Comparison of ENCODE assay signal across 8 cellular contexts in genomic region chr4:94304365-94304971, GRCh38. TPM values are rescaled to one million over a fixed set of nuclear protein-coding genes. Genes with fewer than 3 reads are reported as not detected.
DNase-seq lines count a peak whose midpoint lies in the region; ATAC-seq and TF ChIP-seq lines count a peak whose summit lies in the region.

No MANE protein-coding gene starts in this region.

- peak; percentile 29 for DNase-seq in activated naive CD4-positive, alpha-beta T cell treated with anti-CD3 and anti-CD28 coated beads, Interleukin-2, amount 10 ng/mL, durations not matched to agents 7 days and 5 days
- DNase-seq in activated naive CD4-positive, alpha-beta T cell (lab: John Stamatoyannopoulos, UW) = no peak
- DNase-seq in SK-MEL-5 (ENCODE audit: low read depth, low spot score) (peak; percentile 49), fibroblast of villous mesenchyme (ENCODE audit: low read depth) (peak; percentile 53), gastrocnemius medialis (no peak), omental fat pad (ENCODE audit: low spot score) (no peak), GF-D8 (lab: John Stamatoyannopoulos, UW) (no peak)

- H3K27me3 Mint-ChIP-seq in activated naive CD4-positive, alpha-beta T cell treated with anti-CD3 and anti-CD28 coated beads, Interleukin-2, amount 10 ng/mL, durations not matched to agents 7 days and 5 days = no peaks in the 10 kb centered on the region

- no peak overlapping the region for H3K4me3 ChIP-seq in fibroblast of villous mesenchyme (ENCODE audit: low read depth, low read length)
- H3K4me3 ChIP-seq in gastrocnemius medialis = no peak overlapping the region

- intact Hi-C loops in gastrocnemius medialis (cut with DNase I; ENCODE audit: low total_unique reads) = loop anchor here (10.0 kb wide), 1 partner anchor 290 kb away; no protein-coding TSS in a partner anchor

- no peak for TF ChIP-seq POLR2A in gastrocnemius medialis (IDR thresholded peaks at IDR 0.05)

- TF ChIP-seq CTCF in fibroblast of villous mesenchyme (IDR thresholded peaks at IDR 0.05; ENCODE audit: insufficient read depth, low read depth, low read length) = peak; percentile 64
- peak in 3 of 5 experiments; percentile 33 to 59 (median 51) for TF ChIP-seq CTCF in gastrocnemius medialis (IDR thresholded peaks at IDR 0.05 in 4 of 5, conservative IDR thresholded peaks at IDR 0.05 in 1 of 5)
- TF ChIP-seq CTCF in omental fat pad (IDR thresholded peaks at IDR 0.05) = no peak

- H3K27me3 ChIP-seq in gastrocnemius medialis = no peaks in the 10 kb centered on the region

- no peaks in the 10 kb centered on the region for H3K9me3 Mint-ChIP-seq in activated naive CD4-positive, alpha-beta T cell treated with anti-CD3 and anti-CD28 coated beads, Interleukin-2, amount 10 ng/mL, durations not matched to agents 7 days and 5 days

- CTCF ChIA-PET in activated naive CD4-positive, alpha-beta T cell treated with anti-CD3 and anti-CD28 coated beads, Interleukin-2, amount 10 ng/mL, durations not matched to agents 7 days and 5 days (lab: Charles Lee) = interaction anchor here (1.2 to 2.1 kb wide), 5 partner anchors 17 to 103 kb away, joined by 3 to 11 read pairs (median 5); no protein-coding TSS in a partner anchor

- H3K4me3 Mint-ChIP-seq in activated naive CD4-positive, alpha-beta T cell treated with anti-CD3 and anti-CD28 coated beads, Interleukin-2, amount 10 ng/mL, durations not matched to agents 7 days and 5 days = no peak overlapping the region

- H3K27ac ChIP-seq in gastrocnemius medialis = no peak overlapping the region

- in situ Hi-C loops in SK-MEL-5 (cut with HindIII; ENCODE audit: low pct_unique_long_range_greater_than_20kb, low sequenced_read_pairs) = no loop called here
- in situ Hi-C loops in gastrocnemius medialis (cut with MboI; ENCODE audit: low sequenced_read_pairs in 4 of 4) = no loop called here

- peak; percentile 77 for ATAC-seq in HG02642 (IDR thresholded peaks at IDR 0.05; ENCODE audit: poor library complexity, unreplicated experiment)
- ATAC-seq in gastrocnemius medialis = no peak
- ATAC-seq in omental fat pad (ENCODE audit: low FRiP score) = no peak

- H3K36me3 Mint-ChIP-seq in activated naive CD4-positive, alpha-beta T cell treated with anti-CD3 and anti-CD28 coated beads, Interleukin-2, amount 10 ng/mL, durations not matched to agents 7 days and 5 days = no peaks in the 10 kb centered on the region

- no peaks in the 10 kb centered on the region for H3K4me1 Mint-ChIP-seq in activated naive CD4-positive, alpha-beta T cell treated with anti-CD3 and anti-CD28 coated beads, Interleukin-2, amount 10 ng/mL, durations not matched to agents 7 days and 5 days

- H3K4me1 ChIP-seq in gastrocnemius medialis = no peaks in the 10 kb centered on the region

- no peak overlapping the region for H3K27ac Mint-ChIP-seq in activated naive CD4-positive, alpha-beta T cell treated with anti-CD3 and anti-CD28 coated beads, Interleukin-2, amount 10 ng/mL, durations not matched to agents 7 days and 5 days

- no peaks in the 10 kb centered on the region for H3K36me3 ChIP-seq in gastrocnemius medialis

- H3K9me3 ChIP-seq in gastrocnemius medialis = no peaks in the 10 kb centered on the region

RNA-seq across cellular contexts. Expression of gene HPGDS, which starts 38.2 kb away (rescaled TPM):
- total RNA-seq in SK-MEL-5 (2014; rRNA removed; shearing (Covaris generic)) = not detected in 2 replicates
- 0.05 TPM in 1 of 2 replicates, not detected in the other for polyA plus RNA-seq in SK-MEL-5 (2015; cell fraction: cytosol; rRNA removed)
- polyA plus RNA-seq in SK-MEL-5 (2015; cell fraction: nucleus; rRNA removed) = not detected in 2 replicates
- total RNA-seq in fibroblast of villous mesenchyme = not detected in 2 replicates
- total RNA-seq in gastrocnemius medialis = under 1 TPM in 1 of 4 donors, not detected in 3; 0.53 TPM
- total RNA-seq in omental fat pad = 1 to 10 TPM; 2.8 to 3.9 (median 3.2) TPM

Comparison
In these comparisons a context has a peak if more than half of its experiments do, and no peak if none do; other contexts are left out.
1. DNase-seq: peak in activated naive CD4-positive, alpha-beta T cell treated with anti-CD3 and anti-CD28 coated beads, Interleukin-2, amount 10 ng/mL, durations not matched to agents 7 days and 5 days (single experiment), SK-MEL-5 (single experiment) and fibroblast of villous mesenchyme (single experiment); none in activated naive CD4-positive, alpha-beta T cell (0 of 4), gastrocnemius medialis (0 of 2), omental fat pad (single experiment) and GF-D8 (single experiment).
2. CTCF ChIP-seq: peak in fibroblast of villous mesenchyme (single experiment) and gastrocnemius medialis (3 of 5); none in omental fat pad (0 of 3).